Comparison of ENCODE assay signal across 2 cellular contexts in the genomic region with DNA sequence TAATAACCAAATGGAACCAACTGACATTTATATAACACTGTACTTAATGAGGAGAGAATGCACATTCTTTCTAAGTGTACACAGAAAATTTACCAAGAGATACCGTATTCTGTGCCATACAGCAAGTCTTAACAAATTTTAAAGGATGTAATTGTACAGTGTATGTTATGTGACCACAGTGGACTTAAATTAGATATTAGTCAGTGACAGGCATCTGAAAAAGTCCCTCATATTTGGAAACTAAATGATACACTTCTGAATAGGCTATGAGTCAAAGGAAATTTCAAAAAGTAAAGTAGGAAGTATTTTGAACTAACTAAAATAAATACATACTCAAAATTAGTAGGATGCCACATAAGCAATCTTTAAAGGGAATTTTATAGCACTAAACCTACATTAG.
TF ChIP-seq lines count a peak whose summit lies in the region.

No MANE protein-coding gene starts in this region.

TF ChIP-seq in GM12891, 5 proteins besides CTCF, POLR2A, EP300 and RAD21:
- TF ChIP-seq TAF1 (IDR thresholded peaks at IDR 0.05; ENCODE audit: low read depth, low read length) (no peak), PAX5 (IDR thresholded peaks at IDR 0.05; ENCODE audit: insufficient read depth, low read length, severe bottlenecking) (no peak), POLR2AphosphoS5 (IDR thresholded peaks at IDR 0.05; ENCODE audit: low read depth, low read length) (no peak), POU2F2 (IDR thresholded peaks at IDR 0.05; ENCODE audit: low read depth, low read length) (no peak), SPI1 (IDR thresholded peaks at IDR 0.05; ENCODE audit: low read depth, low read length) (no peak)

TF ChIP-seq in IMR-90, 13 proteins besides CTCF, POLR2A, EP300 and RAD21:
- TF ChIP-seq, protein P1, sequence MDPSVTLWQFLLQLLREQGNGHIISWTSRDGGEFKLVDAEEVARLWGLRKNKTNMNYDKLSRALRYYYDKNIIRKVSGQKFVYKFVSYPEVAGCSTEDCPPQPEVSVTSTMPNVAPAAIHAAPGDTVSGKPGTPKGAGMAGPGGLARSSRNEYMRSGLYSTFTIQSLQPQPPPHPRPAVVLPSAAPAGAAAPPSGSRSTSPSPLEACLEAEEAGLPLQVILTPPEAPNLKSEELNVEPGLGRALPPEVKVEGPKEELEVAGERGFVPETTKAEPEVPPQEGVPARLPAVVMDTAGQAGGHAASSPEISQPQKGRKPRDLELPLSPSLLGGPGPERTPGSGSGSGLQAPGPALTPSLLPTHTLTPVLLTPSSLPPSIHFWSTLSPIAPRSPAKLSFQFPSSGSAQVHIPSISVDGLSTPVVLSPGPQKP (IDR thresholded peaks at IDR 0.05; ENCODE audit: borderline replicate concordance, low read depth, low read length), result no peak
- TF ChIP-seq, protein P2, sequence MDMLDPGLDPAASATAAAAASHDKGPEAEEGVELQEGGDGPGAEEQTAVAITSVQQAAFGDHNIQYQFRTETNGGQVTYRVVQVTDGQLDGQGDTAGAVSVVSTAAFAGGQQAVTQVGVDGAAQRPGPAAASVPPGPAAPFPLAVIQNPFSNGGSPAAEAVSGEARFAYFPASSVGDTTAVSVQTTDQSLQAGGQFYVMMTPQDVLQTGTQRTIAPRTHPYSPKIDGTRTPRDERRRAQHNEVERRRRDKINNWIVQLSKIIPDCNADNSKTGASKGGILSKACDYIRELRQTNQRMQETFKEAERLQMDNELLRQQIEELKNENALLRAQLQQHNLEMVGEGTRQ (IDR thresholded peaks at IDR 0.05; ENCODE audit: low read depth, low read length), result no peak
- TF ChIP-seq FOS (IDR thresholded peaks at IDR 0.05; ENCODE audit: low read depth, low read length) (no peak), SMC3 (IDR thresholded peaks at IDR 0.05; ENCODE audit: low read depth, low read length) (no peak), MAZ (IDR thresholded peaks at IDR 0.05; ENCODE audit: borderline replicate concordance, low read depth, low read length) (no peak), MAFK (IDR thresholded peaks at IDR 0.05; ENCODE audit: low read depth, low read length) (peak; percentile 44), BHLHE40 (IDR thresholded peaks at IDR 0.05; ENCODE audit: low read depth, low read length) (no peak), CEBPB (IDR thresholded peaks at IDR 0.05; ENCODE audit: low read depth, low read length) (peak; percentile 23; the same call in 1 of the 2 replicates), NFE2L2 (IDR thresholded peaks at IDR 0.05; ENCODE audit: low read depth, low read length) (no peak), RCOR1 (IDR thresholded peaks at IDR 0.05; ENCODE audit: insufficient replicate concordance, low read length) (no peak), MXI1 (IDR thresholded peaks at IDR 0.05; ENCODE audit: borderline replicate concordance, low read depth, low read length) (no peak)
TF ChIP-seq in IMR-90: peak in this region for 2.
